In the genomic region with DNA sequence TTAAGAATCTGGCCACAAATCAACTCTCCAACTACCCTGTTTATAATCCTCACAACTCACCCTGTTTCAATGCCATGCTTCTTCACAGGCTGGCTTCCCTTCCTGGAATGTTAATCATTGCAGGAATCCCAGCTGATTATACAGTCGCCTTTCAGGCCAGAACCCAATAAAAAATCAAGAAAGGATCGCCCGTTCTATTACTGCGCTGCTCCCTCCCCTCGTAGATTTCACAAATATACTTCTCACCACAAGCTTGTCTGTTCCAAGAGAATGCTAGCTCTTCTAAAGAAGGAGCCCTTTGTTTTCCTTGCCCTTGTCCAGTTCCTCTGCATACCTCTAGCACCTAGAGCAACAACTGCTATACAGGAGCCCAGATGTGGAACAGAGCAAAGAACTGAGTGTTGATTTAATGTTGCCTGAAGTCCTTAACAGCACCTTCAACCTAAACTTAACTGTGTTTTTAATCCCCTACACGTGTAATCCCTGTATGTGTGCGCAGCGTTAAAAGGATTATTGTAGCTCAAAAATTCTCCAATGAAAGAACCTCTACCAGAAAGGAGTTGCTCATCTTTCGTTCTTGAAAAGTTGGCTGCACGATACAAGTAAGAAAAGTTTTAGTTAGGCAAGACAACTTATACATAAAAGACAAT, we compare ENCODE assay signal across 8 cellular contexts. TPM values are rescaled to one million over a fixed set of nuclear protein-coding genes. Genes with fewer than 3 reads are reported as not detected.
A peak's percentile ranks its signal among the peaks of the same experiment; 100 is the strongest.
DNase-seq lines count a peak whose midpoint lies in the region; ATAC-seq lines count a peak whose summit lies in the region.

No MANE protein-coding gene starts in this region.

- H3K36me3 Mint-ChIP-seq in stimulated activated effector memory CD8-positive, alpha-beta T cell treated with anti-CD3 and anti-CD28 coated beads, Interleukin-12 subunit alpha, Interleukin-12 subunit beta, amount 100 ng/mL, for 72 hours: peaks cover 9% of the 10 kb centered on the region

- H3K4me1 Mint-ChIP-seq in stimulated activated effector memory CD8-positive, alpha-beta T cell treated with anti-CD3 and anti-CD28 coated beads, Interleukin-12 subunit alpha, Interleukin-12 subunit beta, amount 100 ng/mL, for 72 hours: peaks cover 9% of the 10 kb centered on the region

- H3K4me3 Mint-ChIP-seq in stimulated activated effector memory CD8-positive, alpha-beta T cell treated with anti-CD3 and anti-CD28 coated beads, Interleukin-12 subunit alpha, Interleukin-12 subunit beta, amount 100 ng/mL, for 72 hours: no peak overlapping the region

- no peak for ATAC-seq in GM18519 (IDR thresholded peaks at IDR 0.05; ENCODE audit: low FRiP score, unreplicated experiment)
- no peak for ATAC-seq in GM21367 (IDR thresholded peaks at IDR 0.05; ENCODE audit: unreplicated experiment)
- ATAC-seq in stimulated activated effector memory CD8-positive, alpha-beta T cell treated with anti-CD3 and anti-CD28 coated beads, Interleukin-12 subunit alpha, Interleukin-12 subunit beta, amount 100 ng/mL, for 72 hours: no peak

- no peak overlapping the region for H3K27ac Mint-ChIP-seq in stimulated activated effector memory CD8-positive, alpha-beta T cell treated with anti-CD3 and anti-CD28 coated beads, Interleukin-12 subunit alpha, Interleukin-12 subunit beta, amount 100 ng/mL, for 72 hours

- no peaks in the 10 kb centered on the region for H3K9me3 Mint-ChIP-seq in stimulated activated effector memory CD8-positive, alpha-beta T cell treated with anti-CD3 and anti-CD28 coated beads, Interleukin-12 subunit alpha, Interleukin-12 subunit beta, amount 100 ng/mL, for 72 hours

- peak; percentile 66 for DNase-seq in ELF-1 (ENCODE audit: low read depth, low spot score)
- peak; percentile 20 for DNase-seq in LHCN-M2 (ENCODE audit: low read depth)
- peak; percentile 32 for DNase-seq in dedifferentiated amniotic fluid mesenchymal stem cell (ENCODE audit: extremely low spot score)
- peak; percentile 16 to 25 for DNase-seq in lung microvascular endothelial cell (ENCODE audit: low read depth in 2 of 2)
- DNase-seq in SHP77 treated with DMSO at 0.1 percent for 48 hours (lab: John Stamatoyannopoulos, UW): no peak
- DNase-seq in stimulated activated effector memory CD8-positive, alpha-beta T cell treated with anti-CD3 and anti-CD28 coated beads, Interleukin-12 subunit alpha, Interleukin-12 subunit beta, amount 100 ng/mL, for 72 hours (ENCODE audit: low spot score in 2 of 2): no peak

RNA-seq across cellular contexts. Expression of gene ECHDC1, which starts 1.0 kb away (rescaled TPM):
- total RNA-seq in LHCN-M2 (2014; rRNA removed): 91.6 and 97.8 TPM in 2 replicates
- polyA plus RNA-seq in LHCN-M2 (2012): 36.2 TPM
- 32.5 and 36.2 TPM in 2 replicates for total RNA-seq in lung microvascular endothelial cell

Comparison
In these comparisons a context has a peak if more than half of its experiments do, and no peak if none do; other contexts are left out.
1. DNase-seq: peak in ELF-1 (single experiment), LHCN-M2 (single experiment), dedifferentiated amniotic fluid mesenchymal stem cell (single experiment) and lung microvascular endothelial cell (2 of 2); none in SHP77 treated with DMSO at 0.1 percent for 48 hours (single experiment) and stimulated activated effector memory CD8-positive, alpha-beta T cell treated with anti-CD3 and anti-CD28 coated beads, Interleukin-12 subunit alpha, Interleukin-12 subunit beta, amount 100 ng/mL, for 72 hours (0 of 2).